9 cellular contexts compared by ENCODE assay signal in genomic region chr7:97748482-97748881, GRCh38. TPM values are rescaled to one million over a fixed set of nuclear protein-coding genes. Genes with fewer than 3 reads are reported as not detected.
"Had no signal": no experiment of that assay in that cellular context is flagged by ENCODE, and none has a peak within 500 bp of the region (broad histone marks: within the 10 kb centered on the region; RNA-seq: fewer than 3 reads in every experiment).

No MANE protein-coding gene starts in this region.

- H3K27ac ChIP-seq: GM23248, KMS-11 had no signal

- FAIRE-seq: HTR-8/SVneo had no signal

- H3K4me1 ChIP-seq: HAP-1 had no signal

- H3K9me3 ChIP-seq: HAP-1 had no signal

- ATAC-seq: HCT116 had no signal

- H3K4me3 ChIP-seq: GM23248, HAP-1 had no signal

- H3K4me2 ChIP-seq: KMS-11 had no signal

- DNase-seq: GM23248, GOT3, H7, HFFc6, KBM-7 had no signal

RNA-seq across cellular contexts. Expression of gene TAC1, which starts 16.6 kb away (rescaled TPM):
- polyA plus RNA-seq: GM23248 had no signal
